21 cellular contexts compared by ENCODE assay signal in the genomic region with DNA sequence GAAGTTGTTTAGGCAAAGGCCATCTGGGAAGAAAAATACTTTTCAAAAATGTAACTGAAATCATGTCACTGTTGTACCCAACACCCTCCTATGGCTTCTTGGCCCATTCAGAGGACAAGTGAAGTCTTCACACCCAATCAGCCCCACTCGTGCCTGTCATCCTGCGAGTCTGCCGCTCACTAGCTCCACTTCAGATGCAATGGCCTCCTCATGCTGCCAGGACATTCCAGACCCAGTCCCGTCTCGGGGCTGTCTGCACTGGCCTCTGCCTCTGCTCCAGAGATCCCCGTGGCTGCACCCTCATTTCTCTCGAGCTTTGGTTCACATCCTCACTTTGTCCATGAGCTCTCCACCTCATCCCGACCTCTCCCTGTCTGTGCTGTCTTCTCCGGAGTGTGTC.
DNase-seq lines count a peak whose midpoint lies in the region; ATAC-seq, FAIRE-seq and TF ChIP-seq lines count a peak whose summit lies in the region.
"Had no signal": no experiment of that assay in that cellular context is flagged by ENCODE, and none has a peak within 500 bp of the region (broad histone marks: within the 10 kb centered on the region; RNA-seq: fewer than 3 reads in every experiment).

No MANE protein-coding gene starts in this region.

- ATAC-seq in IMR-90 (ENCODE audit: low read depth) (no peak), GM18907 (IDR thresholded peaks at IDR 0.05; ENCODE audit: unreplicated experiment) (no peak), HG03469 (IDR thresholded peaks at IDR 0.05; ENCODE audit: unreplicated experiment) (no peak)
- ATAC-seq: HCT116, sciatic nerve had no signal

- H3K4me3 ChIP-seq in IMR-90 (ENCODE audit: insufficient read depth, low read depth, low read length) = no peak overlapping the region
- H3K4me3 ChIP-seq in esophagus muscularis mucosa = no peak overlapping the region
- no peak overlapping the region for H3K4me3 ChIP-seq in small intestine (ENCODE audit: low read depth in 1 of 2, low read length in 2 of 2)
- H3K4me3 ChIP-seq: neural progenitor cell, Peyer's patch, SJSA1, thoracic aorta had no signal

- no peak overlapping the region for H3K4me2 ChIP-seq in IMR-90 (ENCODE audit: low read depth, low read length)
- H3K4me2 ChIP-seq: neural progenitor cell had no signal

- intact Hi-C loops in IMR-90 (cut with micrococcal nuclease) = no loop called here
- intact Hi-C loops in esophagus muscularis mucosa (cut with DNase I) = no loop called here

- no peak overlapping the region for H2AK9ac ChIP-seq in IMR-90 (replicated peaks; ENCODE audit: low read depth, low read length, poor library complexity)

- H4K20me1 ChIP-seq in IMR-90 (ENCODE audit: insufficient read depth, low read length) = no peaks in the 10 kb centered on the region

- FAIRE-seq in small intestine (lab: Jason Lieb, UNC) = no peak

- no peak for DNase-seq in IMR-90
- DNase-seq in esophagus muscularis mucosa (ENCODE audit: extremely low spot score) = no peak
- DNase-seq in small intestine = no peak
- no peak for DNase-seq in islet precursor cell
- DNase-seq: activated CD4-positive, alpha-beta T cell treated with anti-CD3 and anti-CD28 coated beads, Interleukin-2, amount 50 U/mL, for 4 hours; activated CD4-positive, CD25-positive, alpha-beta regulatory T cell; activated naive CD4-positive, alpha-beta T cell treated with Interleukin-2 at 50 U/mL for 16 hours; C1 segment of cervical spinal cord; effector CD8-positive, alpha-beta T cell; NK-92 treated with Interleukin-12 subunit alpha and Interleukin-12 subunit beta, amount 100 ng/mL, for 24 hours; stimulated activated naive CD4-positive, alpha-beta T cell had no signal

- H3K9ac ChIP-seq in IMR-90 (ENCODE audit: low read depth, low read length) = no peak overlapping the region
- H3K9ac ChIP-seq: neural progenitor cell had no signal

- CTCF ChIA-PET in IMR-90 (lab: Yijun Ruan, JAX) = no interaction called here

- TF ChIP-seq CTCF in C4-2B (conservative IDR thresholded peaks at IDR 0.05) (no peak), IMR-90 (conservative IDR thresholded peaks at IDR 0.05; ENCODE audit: low read depth, low read length) (no peak), esophagus muscularis mucosa (IDR thresholded peaks at IDR 0.05) (no peak)

- peak overlapping the region; percentile 6; the same call in 1 of the 2 replicates for H4K91ac ChIP-seq in IMR-90 (ENCODE audit: insufficient read depth, low read depth, low read length)

- H3K27me3 ChIP-seq in IMR-90 (ENCODE audit: control insufficient read depth, insufficient read depth, low read length) (no peaks in the 10 kb centered on the region), esophagus muscularis mucosa (no peaks in the 10 kb centered on the region), small intestine (ENCODE audit: control insufficient read depth in 2 of 2, insufficient read depth in 2 of 2, low read length in 2 of 2) (no peaks in the 10 kb centered on the region)
- H3K27me3 ChIP-seq: neural progenitor cell, Peyer's patch, SJSA1 had no signal

- H2BK120ac ChIP-seq in IMR-90 (ENCODE audit: low read depth, low read length) = peak overlapping the region; percentile 24; the same call in 1 of the 2 replicates

- H4K8ac ChIP-seq in IMR-90 (ENCODE audit: low read depth in 2 of 2, low read length in 2 of 2) = no peak overlapping the region

- dilution Hi-C loops in IMR-90 (cut with HindIII; ENCODE audit: low sequenced_read_pairs, unreplicated experiment) = no loop called here

- peak overlapping the region; percentile 58 for H3K4ac ChIP-seq in IMR-90 (ENCODE audit: low read depth, low read length)

- no peak overlapping the region for H4K5ac ChIP-seq in IMR-90 (ENCODE audit: low read depth, low read length)

- H3K27ac ChIP-seq in C4-2B (peak overlapping the region; percentile 6; the same call in 1 of the 2 replicates), IMR-90 (ENCODE audit: insufficient read depth, low read length) (no peak overlapping the region), esophagus muscularis mucosa (replicated peaks in 1 of 4) (peak overlapping the region; percentile 53 to 75 (median 70)), small intestine (ENCODE audit: low read depth in 1 of 2, low read length in 1 of 2) (peak overlapping the region; percentile 31 to 43)
- H3K27ac ChIP-seq: epithelial cell of prostate, neural progenitor cell, SJSA1, thoracic aorta had no signal

- H3K23ac ChIP-seq in IMR-90 (ENCODE audit: low read depth, low read length) = no peak overlapping the region

- no peak overlapping the region; the same call in 1 of the 3 replicates for H2BK15ac ChIP-seq in IMR-90 (ENCODE audit: low read depth, low read length)

- in situ Hi-C loops in IMR-90 (cut with MboI; ENCODE audit: low sequenced_read_pairs) = no loop called here

- H3K9me3 ChIP-seq in IMR-90 (ENCODE audit: control insufficient read depth, insufficient read depth, low read length) (no peaks in the 10 kb centered on the region), esophagus muscularis mucosa (no peaks in the 10 kb centered on the region), small intestine (ENCODE audit: control insufficient read depth, low read depth) (no peaks in the 10 kb centered on the region)
- H3K9me3 ChIP-seq: Peyer's patch, SJSA1, thoracic aorta had no signal

- no peak overlapping the region for H3K56ac ChIP-seq in IMR-90 (ENCODE audit: extremely low read depth, insufficient read depth, low read length)

- no TSS peak for BruUV-seq in IMR-90 (replicated peaks; lab: Mats Ljungman, UMichigan)

- no peak for TF ChIP-seq EP300 in esophagus muscularis mucosa (IDR thresholded peaks at IDR 0.05)

- H3K9me1 ChIP-seq in IMR-90 (ENCODE audit: insufficient read depth, low read length) = peaks cover 14% of the 10 kb centered on the region

- H2BK5ac ChIP-seq in IMR-90 (ENCODE audit: low read depth, low read length, poor library complexity, severe bottlenecking) = no peak overlapping the region

- POLR2A ChIA-PET in IMR-90 (lab: Charles Lee; ENCODE audit: unreplicated experiment) = no interaction called here

- H3K4me1 ChIP-seq in IMR-90 (ENCODE audit: control insufficient read depth, insufficient read depth, low read length) (peaks cover 19% of the 10 kb centered on the region), esophagus muscularis mucosa (peaks cover 7 to 99% (median 82%) of the 10 kb centered on the region in 4 donors), small intestine (ENCODE audit: control insufficient read depth in 2 of 2, insufficient read depth in 1 of 2, low read depth in 1 of 2, low read length in 1 of 2) (peaks cover 3 to 18% of the 10 kb centered on the region in 2 donors)

- H3K36me3 ChIP-seq in IMR-90 (ENCODE audit: control insufficient read depth, insufficient read depth, low read length) (no peaks in the 10 kb centered on the region), esophagus muscularis mucosa (no peaks in the 10 kb centered on the region), small intestine (ENCODE audit: control insufficient read depth in 2 of 2, insufficient read depth in 2 of 2, low read length in 2 of 2) (no peaks in the 10 kb centered on the region)
- H3K36me3 ChIP-seq: neural progenitor cell, Peyer's patch, SJSA1, thoracic aorta had no signal

- H3K79me1 ChIP-seq in IMR-90 (ENCODE audit: low read depth in 1 of 2, low read length in 2 of 2) = peaks cover 0 to 4% of the 10 kb centered on the region in 2 experiments; a peak in 1 of 4 replicates

- no peak overlapping the region; the same call in 1 of the 2 replicates for H3K14ac ChIP-seq in IMR-90 (replicated peaks; ENCODE audit: low read depth, low read length)

- no peak for TF ChIP-seq RAD21 in IMR-90 (IDR thresholded peaks at IDR 0.05; ENCODE audit: low read length)

- no peak overlapping the region for H2BK20ac ChIP-seq in IMR-90 (ENCODE audit: low read depth, low read length)

- H2AK5ac ChIP-seq in IMR-90 (ENCODE audit: low read depth, low read length) = peak overlapping the region; percentile 45; the same call in 1 of the 2 replicates

- 56% methylated on average over 5 of the region's 9 CpGs; no CpG with 5 or more reads in 1 of the 2 experiments for WGBS in IMR-90 (ENCODE audit: extremely low coverage in 2 of 2, insufficient read length in 1 of 2), 2 experiments
- WGBS in esophagus muscularis mucosa = 42% methylated on average over 9 of the region's 9 CpGs
- 27 to 52% (median 33%) methylated on average over 9 of the region's 9 CpGs for WGBS in small intestine, 3 donors

- no peak overlapping the region for H3K18ac ChIP-seq in IMR-90 (ENCODE audit: low read depth, low read length)

- no peak overlapping the region for H2AFZ ChIP-seq in IMR-90 (replicated peaks; ENCODE audit: low read length, poor library complexity)
- H2AFZ ChIP-seq: neural progenitor cell had no signal

- no peak for TF ChIP-seq POLR2A in IMR-90 (IDR thresholded peaks at IDR 0.05; ENCODE audit: low read depth, low read length)
- TF ChIP-seq POLR2A in esophagus muscularis mucosa (IDR thresholded peaks at IDR 0.05; ENCODE audit: low read depth) = no peak

TF ChIP-seq in IMR-90, 13 proteins besides CTCF, POLR2A, EP300 and RAD21:
- TF ChIP-seq MAFK (IDR thresholded peaks at IDR 0.05; ENCODE audit: low read depth, low read length) = no peak
- no peak for TF ChIP-seq BHLHE40 (IDR thresholded peaks at IDR 0.05; ENCODE audit: low read depth, low read length)
- no peak for TF ChIP-seq USF2 (IDR thresholded peaks at IDR 0.05; ENCODE audit: low read depth, low read length)
- no peak for TF ChIP-seq MAZ (IDR thresholded peaks at IDR 0.05; ENCODE audit: borderline replicate concordance, low read depth, low read length)
- no peak for TF ChIP-seq CEBPB (IDR thresholded peaks at IDR 0.05; ENCODE audit: low read depth, low read length)
